In genomic region chr1:192522673-192523072, GRCh38 we compare ENCODE assay signal across 26 cellular contexts. TPM values are rescaled to one million over a fixed set of nuclear protein-coding genes. Genes with fewer than 3 reads are reported as not detected.
"Had no signal": no experiment of that assay in that cellular context is flagged by ENCODE, and none has a peak within 500 bp of the region (broad histone marks: within the 10 kb centered on the region; RNA-seq: fewer than 3 reads in every experiment).

No MANE protein-coding gene starts in this region.

- H3K27me3 Mint-ChIP-seq: activated CD4-positive, alpha-beta memory T cell treated with anti-CD3 and anti-CD28 coated beads, Interleukin-2, amount 10 ng/mL, durations not matched to agents 7 days and 5 days; activated CD4-positive, alpha-beta T cell treated with anti-CD3 and anti-CD28 coated beads, Interleukin-2, amount 10 ng/mL, durations not matched to agents 24 days and 14 days; brain; dendritic cell treated with granulocyte-macrophage colony-stimulating factor and Interleukin-4, amounts not matched to agents 40 ng/mL and 50 ng/mL, for 4 days had no signal

- H3K4me3 Mint-ChIP-seq: activated CD4-positive, alpha-beta memory T cell treated with anti-CD3 and anti-CD28 coated beads, Interleukin-2, amount 10 ng/mL, durations not matched to agents 7 days and 5 days; activated CD4-positive, alpha-beta T cell treated with anti-CD3 and anti-CD28 coated beads, Interleukin-2, amount 10 ng/mL, durations not matched to agents 24 days and 14 days; activated naive CD4-positive, alpha-beta T cell treated with anti-CD3 and anti-CD28 coated beads, Interleukin-2, amount 10 ng/mL, durations not matched to agents 7 days and 5 days; brain; dendritic cell treated with granulocyte-macrophage colony-stimulating factor and Interleukin-4, amounts not matched to agents 40 ng/mL and 50 ng/mL, for 4 days; naive B cell; stimulated activated memory B cell treated with anti-CD40 and anti-IgM and Interleukin-4, amounts not matched to agents 10 μg/mL and 1 μg/mL and 100 μg/mL, for 72 hours; T-helper 1 cell treated with Interleukin-12 subunit alpha and Interleukin-12 subunit beta and Interleukin-4 antibody, amounts not matched to agents 30 μg/mL and 1 μg/mL, for 36 hours had no signal

- ATAC-seq: left lobe of liver; lower lobe of right lung; sciatic nerve; stimulated activated memory B cell treated with anti-CD40 and anti-IgM and Interleukin-4, amounts not matched to agents 10 μg/mL and 1 μg/mL and 100 μg/mL, for 72 hours; upper lobe of right lung had no signal

- H3K27me3 ChIP-seq: hepatocyte, upper lobe of right lung had no signal

- H3K4me1 Mint-ChIP-seq: brain had no signal

- DNase-seq: activated CD4-positive, alpha-beta memory T cell treated with anti-CD3 and anti-CD28 coated beads, Interleukin-2, amount 10 ng/mL, durations not matched to agents 7 days and 5 days; activated CD4-positive, alpha-beta T cell treated with anti-CD3 and anti-CD28 coated beads, Interleukin-2, amount 10 ng/mL, durations not matched to agents 24 days and 14 days; activated CD4-positive, CD25-positive, alpha-beta regulatory T cell; activated effector memory CD4-positive, alpha-beta T cell treated with anti-CD3 and anti-CD28 coated beads, Interleukin-2, amount 50 U/mL, for 16 hours; activated naive CD4-positive, alpha-beta T cell treated with anti-CD3 and anti-CD28 coated beads, Interleukin-2, amount 10 ng/mL, durations not matched to agents 7 days and 5 days; activated T-cell treated with anti-CD3 and anti-CD28 coated beads for 4 hours; effector CD8-positive, alpha-beta T cell; foreskin melanocyte; glutamatergic neuron; immature natural killer cell; lower lobe of right lung; naive B cell; nucleus accumbens; posterior cingulate gyrus; stimulated activated CD4-positive, alpha-beta T cell treated with anti-CD3 and anti-CD28 coated beads, Interleukin-15, amount 100 ng/mL, for 24 hours; upper lobe of right lung had no signal

- H3K9me3 ChIP-seq: lower lobe of right lung, upper lobe of right lung had no signal

- H3K4me3 ChIP-seq: hepatocyte, lower lobe of right lung, smooth muscle cell, upper lobe of right lung had no signal

- H3K36me3 Mint-ChIP-seq: activated naive CD4-positive, alpha-beta T cell treated with anti-CD3 and anti-CD28 coated beads, Interleukin-2, amount 10 ng/mL, durations not matched to agents 7 days and 5 days; brain; immature natural killer cell; naive B cell; stimulated activated memory B cell treated with anti-CD40 and anti-IgM and Interleukin-4, amounts not matched to agents 10 μg/mL and 1 μg/mL and 100 μg/mL, for 72 hours had no signal

- H3K9me3 Mint-ChIP-seq: activated CD4-positive, alpha-beta memory T cell treated with anti-CD3 and anti-CD28 coated beads, Interleukin-2, amount 10 ng/mL, durations not matched to agents 7 days and 5 days; activated CD4-positive, alpha-beta T cell treated with anti-CD3 and anti-CD28 coated beads, Interleukin-2, amount 10 ng/mL, durations not matched to agents 24 days and 14 days; activated naive CD4-positive, alpha-beta T cell treated with anti-CD3 and anti-CD28 coated beads, Interleukin-2, amount 10 ng/mL, durations not matched to agents 7 days and 5 days; brain; dendritic cell treated with granulocyte-macrophage colony-stimulating factor and Interleukin-4, amounts not matched to agents 40 ng/mL and 50 ng/mL, for 4 days; immature natural killer cell; naive B cell; stimulated activated memory B cell treated with anti-CD40 and anti-IgM and Interleukin-4, amounts not matched to agents 10 μg/mL and 1 μg/mL and 100 μg/mL, for 72 hours; T-helper 1 cell treated with Interleukin-12 subunit alpha and Interleukin-12 subunit beta and Interleukin-4 antibody, amounts not matched to agents 30 μg/mL and 1 μg/mL, for 36 hours had no signal

- H3K27ac Mint-ChIP-seq: activated CD4-positive, alpha-beta memory T cell treated with anti-CD3 and anti-CD28 coated beads, Interleukin-2, amount 10 ng/mL, durations not matched to agents 7 days and 5 days; activated CD4-positive, alpha-beta T cell treated with anti-CD3 and anti-CD28 coated beads, Interleukin-2, amount 10 ng/mL, durations not matched to agents 24 days and 14 days; activated naive CD4-positive, alpha-beta T cell treated with anti-CD3 and anti-CD28 coated beads, Interleukin-2, amount 10 ng/mL, durations not matched to agents 7 days and 5 days; brain; naive B cell; stimulated activated memory B cell treated with anti-CD40 and anti-IgM and Interleukin-4, amounts not matched to agents 10 μg/mL and 1 μg/mL and 100 μg/mL, for 72 hours; T-helper 1 cell treated with Interleukin-12 subunit alpha and Interleukin-12 subunit beta and Interleukin-4 antibody, amounts not matched to agents 30 μg/mL and 1 μg/mL, for 36 hours had no signal

- H3K4me1 ChIP-seq: lower lobe of right lung, upper lobe of right lung had no signal

- H3K79me2 ChIP-seq: hepatocyte had no signal

- H3K4me2 ChIP-seq: hepatocyte, smooth muscle cell had no signal

- H2AFZ ChIP-seq: hepatocyte had no signal

- H3K27ac ChIP-seq: hepatocyte, lower lobe of right lung, upper lobe of right lung had no signal

- H3K36me3 ChIP-seq: lower lobe of right lung, upper lobe of right lung had no signal

RNA-seq across cellular contexts. Expression of gene RGS1, which starts 52.9 kb away (rescaled TPM):
- total RNA-seq: kidney epithelial cell had no signal
- polyA plus RNA-seq: neural cell had no signal
